11 cellular contexts compared by ENCODE assay signal in the genomic region with DNA sequence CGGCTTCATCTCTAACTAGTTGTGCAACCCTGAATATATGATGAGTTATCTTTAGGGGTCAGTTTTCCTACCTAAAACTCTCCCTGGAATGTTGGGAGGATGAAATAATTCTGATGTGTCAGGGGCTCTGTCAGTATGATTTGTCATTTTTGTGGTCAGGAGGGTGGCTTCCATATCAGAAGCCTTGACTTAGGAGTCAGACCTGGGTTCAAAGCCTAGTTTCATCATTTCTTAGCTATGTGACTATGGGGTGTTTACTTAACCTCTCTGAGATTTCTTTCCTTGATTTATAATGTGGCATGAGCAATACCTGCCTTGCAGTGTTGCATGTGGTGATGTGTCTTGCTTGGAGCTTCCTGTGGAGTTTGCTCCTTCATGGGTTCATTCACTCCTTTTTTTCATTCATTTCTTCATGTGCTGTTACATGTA.
DNase-seq lines count a peak whose midpoint lies in the region; TF ChIP-seq lines count a peak whose summit lies in the region.
"Had no signal": no experiment of that assay in that cellular context is flagged by ENCODE, and none has a peak within 500 bp of the region (broad histone marks: within the 10 kb centered on the region; RNA-seq: fewer than 3 reads in every experiment).

No MANE protein-coding gene starts in this region.

- peak overlapping the region; percentile 78 for H3K27ac ChIP-seq in hepatocyte
- H3K27ac ChIP-seq in tibial nerve: peak overlapping the region; percentile 11 to 81 (median 45)

- H2AFZ ChIP-seq in hepatocyte: no peak overlapping the region

- H3K4me1 ChIP-seq in hepatocyte (ENCODE audit: insufficient read depth) (peaks cover 15% of the 10 kb centered on the region), tibial nerve (peaks cover 0 to 61% (median 23%) of the 10 kb centered on the region in 4 donors)

- TF ChIP-seq CTCF in hepatocyte (IDR thresholded peaks at IDR 0.05; ENCODE audit: poor library complexity) (no peak), tibial nerve (IDR thresholded peaks at IDR 0.05) (no peak)

- H3K4me2 ChIP-seq in hepatocyte: no peak overlapping the region

- no peaks in the 10 kb centered on the region for H3K79me2 ChIP-seq in hepatocyte

- H3K4me3 ChIP-seq in hepatocyte (no peak overlapping the region), tibial nerve (no peak overlapping the region)

- intact Hi-C loops in activated naive CD4-positive, alpha-beta T cell treated with anti-CD3 and anti-CD28 coated beads for 36 hours (cut with micrococcal nuclease): no loop called here

- POLR2A ChIA-PET in activated CD4-positive, alpha-beta memory T cell treated with anti-CD3 and anti-CD28 coated beads, Interleukin-2, amount 10 ng/mL, durations not matched to agents 7 days and 5 days (lab: Charles Lee): interaction anchor here (0.8 to 3.1 kb wide), 8 partner anchors 10 to 146 kb away, joined by 3 to 15 read pairs (median 8); a partner anchor contains a TSS

- no peak overlapping the region for H3K4me3 Mint-ChIP-seq in activated naive CD4-positive, alpha-beta T cell treated with anti-CD3 and anti-CD28 coated beads for 36 hours
- peak overlapping the region; percentile 34 for H3K4me3 Mint-ChIP-seq in activated CD4-positive, alpha-beta memory T cell treated with anti-CD3 and anti-CD28 coated beads, Interleukin-2, amount 10 ng/mL, durations not matched to agents 7 days and 5 days
- H3K4me3 Mint-ChIP-seq: nephron had no signal

- H3K27me3 Mint-ChIP-seq in activated naive CD4-positive, alpha-beta T cell treated with anti-CD3 and anti-CD28 coated beads for 36 hours (ENCODE audit: low read depth): no peaks in the 10 kb centered on the region
- no peaks in the 10 kb centered on the region for H3K27me3 Mint-ChIP-seq in activated CD4-positive, alpha-beta memory T cell treated with anti-CD3 and anti-CD28 coated beads, Interleukin-2, amount 10 ng/mL, durations not matched to agents 7 days and 5 days

- H4K20me1 ChIP-seq in hepatocyte (ENCODE audit: insufficient read depth, poor library complexity, severe bottlenecking): no peaks in the 10 kb centered on the region

- peaks cover 27% of the 10 kb centered on the region for H3K4me1 Mint-ChIP-seq in activated naive CD4-positive, alpha-beta T cell treated with anti-CD3 and anti-CD28 coated beads for 36 hours (ENCODE audit: low read depth)
- peaks cover 69% of the 10 kb centered on the region for H3K4me1 Mint-ChIP-seq in activated CD4-positive, alpha-beta memory T cell treated with anti-CD3 and anti-CD28 coated beads, Interleukin-2, amount 10 ng/mL, durations not matched to agents 7 days and 5 days

- CTCF ChIA-PET in activated naive CD4-positive, alpha-beta T cell treated with anti-CD3 and anti-CD28 coated beads for 36 hours (lab: Charles Lee): interaction anchor here (1.0 to 1.4 kb wide), 3 partner anchors 21 to 222 kb away, joined by 3 read pairs; no protein-coding TSS in a partner anchor
- CTCF ChIA-PET in activated CD4-positive, alpha-beta memory T cell treated with anti-CD3 and anti-CD28 coated beads, Interleukin-2, amount 10 ng/mL, durations not matched to agents 7 days and 5 days (lab: Charles Lee): interaction anchor here (1.7 to 1.9 kb wide), 2 partner anchors 144 to 222 kb away, joined by 10 to 11 read pairs; no protein-coding TSS in a partner anchor

- no peaks in the 10 kb centered on the region for H3K9me3 Mint-ChIP-seq in activated naive CD4-positive, alpha-beta T cell treated with anti-CD3 and anti-CD28 coated beads for 36 hours
- no peaks in the 10 kb centered on the region for H3K9me3 Mint-ChIP-seq in activated CD4-positive, alpha-beta memory T cell treated with anti-CD3 and anti-CD28 coated beads, Interleukin-2, amount 10 ng/mL, durations not matched to agents 7 days and 5 days
- H3K9me3 Mint-ChIP-seq: nephron had no signal

- TF ChIP-seq POLR2A in tibial nerve (IDR thresholded peaks at IDR 0.05): no peak

- peak overlapping the region; percentile 58 for H3K27ac Mint-ChIP-seq in activated naive CD4-positive, alpha-beta T cell treated with anti-CD3 and anti-CD28 coated beads for 36 hours
- H3K27ac Mint-ChIP-seq in activated CD4-positive, alpha-beta memory T cell treated with anti-CD3 and anti-CD28 coated beads, Interleukin-2, amount 10 ng/mL, durations not matched to agents 7 days and 5 days: peak overlapping the region; percentile 95

- no peaks in the 10 kb centered on the region for H3K36me3 Mint-ChIP-seq in activated naive CD4-positive, alpha-beta T cell treated with anti-CD3 and anti-CD28 coated beads for 36 hours (ENCODE audit: low read depth)
- peaks cover 59% of the 10 kb centered on the region for H3K36me3 Mint-ChIP-seq in activated CD4-positive, alpha-beta memory T cell treated with anti-CD3 and anti-CD28 coated beads, Interleukin-2, amount 10 ng/mL, durations not matched to agents 7 days and 5 days (ENCODE audit: low read depth)

- H3K36me3 ChIP-seq in hepatocyte (replicated peaks; ENCODE audit: insufficient read depth, low read depth): no peaks in the 10 kb centered on the region
- H3K36me3 ChIP-seq in tibial nerve: no peaks in the 10 kb centered on the region

- DNase-seq in activated naive CD4-positive, alpha-beta T cell treated with anti-CD3 and anti-CD28 coated beads for 36 hours: no peak
- DNase-seq in activated naive CD4-positive, alpha-beta T cell treated with anti-CD3 and anti-CD28 coated beads, Interleukin-2, amount 50 U/mL, for 16 hours: no peak
- DNase-seq in activated CD4-positive, alpha-beta memory T cell treated with anti-CD3 and anti-CD28 coated beads, Interleukin-2, amount 10 ng/mL, durations not matched to agents 7 days and 5 days: no peak
- DNase-seq in hepatocyte (ENCODE audit: low spot score) (no peak), tibial nerve (ENCODE audit: low spot score in 2 of 2) (no peak), SHP77 (lab: John Stamatoyannopoulos, UW) (no peak), GF-D8 (lab: John Stamatoyannopoulos, UW) (no peak), NCI-H128 (lab: John Stamatoyannopoulos, UW; ENCODE audit: unreplicated experiment) (no peak)
- DNase-seq: GOT3, NCI-H510A had no signal

- WGBS in hepatocyte (ENCODE audit: low lambda C conversion rate, missing lambda C conversion rate): 96% methylated on average over 1 of the region's 1 CpG
- 82 to 100% methylated on average over 1 of the region's 1 CpG for WGBS in tibial nerve, 2 donors

- H3K27me3 ChIP-seq in hepatocyte: no peaks in the 10 kb centered on the region
- H3K27me3 ChIP-seq in tibial nerve: no peaks in the 10 kb centered on the region

- no peaks in the 10 kb centered on the region for H3K9me2 ChIP-seq in hepatocyte (replicated peaks; ENCODE audit: insufficient read depth)

- no peak for TF ChIP-seq EP300 in tibial nerve (IDR thresholded peaks at IDR 0.05)

- H3K9me3 ChIP-seq in hepatocyte (ENCODE audit: low read depth): no peaks in the 10 kb centered on the region
- H3K9me3 ChIP-seq in tibial nerve: no peaks in the 10 kb centered on the region
